Comparison of ENCODE assay signal across 13 cellular contexts in the genomic region with DNA sequence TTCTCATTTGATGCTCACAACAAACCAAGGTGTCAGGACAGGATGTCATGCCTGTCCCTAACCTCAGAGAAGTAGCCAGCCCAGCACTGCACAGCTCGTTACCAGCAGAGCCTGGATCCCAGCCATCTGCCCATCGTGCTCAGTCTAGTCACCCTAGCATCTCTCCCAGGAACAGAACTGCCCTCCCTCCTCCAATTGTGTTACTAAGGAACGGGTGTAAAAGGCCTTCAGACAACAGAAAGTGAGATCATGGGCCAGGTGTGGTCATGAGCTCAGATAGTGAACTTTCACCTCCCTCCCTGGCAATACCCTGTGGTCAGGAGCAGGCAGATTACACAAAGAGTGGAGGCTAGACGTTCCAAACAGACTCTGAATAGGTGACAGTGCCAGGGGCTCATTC.
DNase-seq lines count a peak whose midpoint lies in the region; ATAC-seq and TF ChIP-seq lines count a peak whose summit lies in the region.
"Had no signal": no experiment of that assay in that cellular context is flagged by ENCODE, and none has a peak within 500 bp of the region (broad histone marks: within the 10 kb centered on the region; RNA-seq: fewer than 3 reads in every experiment).

No MANE protein-coding gene starts in this region.

- CTCF ChIA-PET in SK-N-SH (lab: Yijun Ruan, JAX): interaction anchor here (1.6 kb wide), 1 partner anchor 73 kb away, joined by 4 read pairs; no protein-coding TSS in a partner anchor

- H3K9me2 ChIP-seq in SK-N-SH: no peaks in the 10 kb centered on the region

- H3K4me1 ChIP-seq in RWPE2 (ENCODE audit: insufficient read depth, poor library complexity, severe bottlenecking): peaks cover 24% of the 10 kb centered on the region
- peaks cover 4 to 5% of the 10 kb centered on the region in 2 experiments; a peak in 2 of 4 replicates for H3K4me1 ChIP-seq in SK-N-SH (ENCODE audit: control insufficient read depth in 1 of 2, insufficient read depth in 2 of 2, low read depth in 1 of 2, low read length in 1 of 2)

- H3K9ac ChIP-seq in SK-N-SH: no peak overlapping the region

- no peaks in the 10 kb centered on the region for H3K79me2 ChIP-seq in SK-N-SH (ENCODE audit: insufficient read depth)

- TF ChIP-seq RAD21 in SK-N-SH (IDR thresholded peaks at IDR 0.05; ENCODE audit: low read length): no peak

- 74% methylated on average over 4 of the region's 4 CpGs for WGBS in SK-N-SH (ENCODE audit: low lambda C conversion rate)

- H3K4me3 ChIP-seq in RWPE2 (ENCODE audit: severe bottlenecking) (no peak overlapping the region), SK-N-SH (ENCODE audit: low read depth in 2 of 2, low read length in 1 of 2) (no peak overlapping the region)

- POLR2A ChIA-PET in SK-N-SH (lab: Yijun Ruan, JAX): no interaction called here

- no peaks in the 10 kb centered on the region for H3K36me3 ChIP-seq in RWPE2 (ENCODE audit: low read depth)
- no peaks in the 10 kb centered on the region for H3K36me3 ChIP-seq in SK-N-SH (replicated peaks in 1 of 2; ENCODE audit: control insufficient read depth in 1 of 2, insufficient read depth in 2 of 2, low read length in 1 of 2)

- peak overlapping the region; percentile 28 for H3K27ac ChIP-seq in RWPE2 (ENCODE audit: poor library complexity, severe bottlenecking)
- no peak overlapping the region for H3K27ac ChIP-seq in SK-N-SH (ENCODE audit: low read depth in 2 of 2, low read length in 1 of 2)

- H3K4me3 Mint-ChIP-seq in activated T-cell treated with anti-CD3 and anti-CD28 coated beads, Interleukin-2, amount 50 U/mL, for 72 hours: no peak overlapping the region
- no peak overlapping the region for H3K4me3 Mint-ChIP-seq in activated T-cell treated with anti-CD3 and anti-CD28 coated beads, Interleukin-2, amount 50 U/mL, for 4 hours
- no peak overlapping the region for H3K4me3 Mint-ChIP-seq in type B pancreatic cell
- H3K4me3 Mint-ChIP-seq: B cell; dendritic cell treated with granulocyte-macrophage colony-stimulating factor and Interleukin-4, amounts not matched to agents 40 ng/mL and 50 ng/mL, for 4 days had no signal

- H3K9me3 ChIP-seq in RWPE2 (ENCODE audit: severe bottlenecking): no peaks in the 10 kb centered on the region
- H3K9me3 ChIP-seq in SK-N-SH: no peaks in the 10 kb centered on the region

- ATAC-seq in activated T-cell treated with anti-CD3 and anti-CD28 coated beads, Interleukin-2, amount 50 U/mL, for 72 hours (replicated peaks in 1 of 2): peak; percentile 85 to 89
- no peak for ATAC-seq in activated T-cell treated with anti-CD3 and anti-CD28 coated beads, Interleukin-2, amount 50 U/mL, for 4 hours
- ATAC-seq in RWPE2 (ENCODE audit: low read depth) (peak; percentile 45), GM18861 (IDR thresholded peaks at IDR 0.05; ENCODE audit: unreplicated experiment) (no peak), HG03520 (IDR thresholded peaks at IDR 0.05; ENCODE audit: unreplicated experiment) (no peak)
- ATAC-seq: HCT116 had no signal

- TF ChIP-seq CTCF in RWPE2 (IDR thresholded peaks at IDR 0.05; ENCODE audit: poor library complexity, severe bottlenecking) (no peak), type B pancreatic cell (conservative IDR thresholded peaks at IDR 0.05) (no peak), SK-N-SH (IDR thresholded peaks at IDR 0.05) (no peak)

- H3K9me3 Mint-ChIP-seq in activated T-cell treated with anti-CD3 and anti-CD28 coated beads, Interleukin-2, amount 50 U/mL, for 72 hours: no peaks in the 10 kb centered on the region
- H3K9me3 Mint-ChIP-seq in activated T-cell treated with anti-CD3 and anti-CD28 coated beads, Interleukin-2, amount 50 U/mL, for 4 hours: no peaks in the 10 kb centered on the region
- no peaks in the 10 kb centered on the region for H3K9me3 Mint-ChIP-seq in type B pancreatic cell
- H3K9me3 Mint-ChIP-seq: dendritic cell treated with granulocyte-macrophage colony-stimulating factor and Interleukin-4, amounts not matched to agents 40 ng/mL and 50 ng/mL, for 4 days had no signal

- no peaks in the 10 kb centered on the region for H3K27me3 ChIP-seq in RWPE2 (ENCODE audit: insufficient read depth, poor library complexity, severe bottlenecking)
- no peaks in the 10 kb centered on the region for H3K27me3 ChIP-seq in SK-N-SH (ENCODE audit: insufficient read depth)

- H2AFZ ChIP-seq in SK-N-SH (ENCODE audit: low read depth): no peak overlapping the region

- H3K27me3 Mint-ChIP-seq in activated T-cell treated with anti-CD3 and anti-CD28 coated beads, Interleukin-2, amount 50 U/mL, for 72 hours (ENCODE audit: low read depth): no peaks in the 10 kb centered on the region
- H3K27me3 Mint-ChIP-seq in activated T-cell treated with anti-CD3 and anti-CD28 coated beads, Interleukin-2, amount 50 U/mL, for 4 hours (ENCODE audit: low read depth): no peaks in the 10 kb centered on the region
- H3K27me3 Mint-ChIP-seq in type B pancreatic cell: no peaks in the 10 kb centered on the region
- H3K27me3 Mint-ChIP-seq: B cell; dendritic cell treated with granulocyte-macrophage colony-stimulating factor and Interleukin-4, amounts not matched to agents 40 ng/mL and 50 ng/mL, for 4 days had no signal

- H3K36me3 Mint-ChIP-seq in activated T-cell treated with anti-CD3 and anti-CD28 coated beads, Interleukin-2, amount 50 U/mL, for 72 hours (ENCODE audit: insufficient read depth in 2 of 2): no peaks in the 10 kb centered on the region
- H3K36me3 Mint-ChIP-seq in activated T-cell treated with anti-CD3 and anti-CD28 coated beads, Interleukin-2, amount 50 U/mL, for 4 hours (ENCODE audit: insufficient read depth): no peaks in the 10 kb centered on the region
- no peaks in the 10 kb centered on the region for H3K36me3 Mint-ChIP-seq in type B pancreatic cell

- H3K27ac Mint-ChIP-seq in activated T-cell treated with anti-CD3 and anti-CD28 coated beads, Interleukin-2, amount 50 U/mL, for 72 hours: no peak overlapping the region
- peak overlapping the region; percentile 78 for H3K27ac Mint-ChIP-seq in type B pancreatic cell
- H3K27ac Mint-ChIP-seq: B cell; dendritic cell treated with granulocyte-macrophage colony-stimulating factor and Interleukin-4, amounts not matched to agents 40 ng/mL and 50 ng/mL, for 4 days had no signal

- no peaks in the 10 kb centered on the region for H3F3A ChIP-seq in SK-N-SH (replicated peaks; ENCODE audit: insufficient read depth)

- H3K4me1 Mint-ChIP-seq in activated T-cell treated with anti-CD3 and anti-CD28 coated beads, Interleukin-2, amount 50 U/mL, for 72 hours (ENCODE audit: low read depth): peaks cover 20% of the 10 kb centered on the region
- H3K4me1 Mint-ChIP-seq in activated T-cell treated with anti-CD3 and anti-CD28 coated beads, Interleukin-2, amount 50 U/mL, for 4 hours (ENCODE audit: low read depth): peaks cover 4% of the 10 kb centered on the region
- H3K4me1 Mint-ChIP-seq in type B pancreatic cell (ENCODE audit: unreplicated experiment): peaks cover 41% of the 10 kb centered on the region
- H3K4me1 Mint-ChIP-seq: B cell had no signal

- no peak overlapping the region for H3K4me2 ChIP-seq in SK-N-SH

- no peak for DNase-seq in activated T-cell treated with anti-CD3 and anti-CD28 coated beads, Interleukin-2, amount 50 U/mL, for 72 hours
- no peak for DNase-seq in activated T-cell treated with anti-CD3 and anti-CD28 coated beads, Interleukin-2, amount 50 U/mL, for 4 hours
- DNase-seq in RWPE2 (ENCODE audit: low spot score): no peak
- DNase-seq in islet precursor cell: peak; percentile 89
- no peak for DNase-seq in type B pancreatic cell (ENCODE audit: extremely low spot score, unreplicated experiment)
- no peak for DNase-seq in SK-N-SH
- DNase-seq: activated T-cell treated with anti-CD3 and anti-CD28 coated beads for 4 hours, SW 1271 had no signal

- no peak for TF ChIP-seq EP300 in SK-N-SH (IDR thresholded peaks at IDR 0.05; ENCODE audit: borderline replicate concordance in 1 of 2, low read depth in 1 of 2, low read length in 1 of 2)

- no peaks in the 10 kb centered on the region for H4K20me1 ChIP-seq in SK-N-SH (ENCODE audit: insufficient read depth)

TF ChIP-seq in SK-N-SH, 30 proteins besides CTCF, POLR2A, EP300 and RAD21:
- TF ChIP-seq POLR2AphosphoS5 (IDR thresholded peaks at IDR 0.05; ENCODE audit: low read depth, low read length) (no peak), SIN3A (IDR thresholded peaks at IDR 0.05; ENCODE audit: borderline replicate concordance, low read depth, low read length) (no peak)
- TF ChIP-seq, protein P1, sequence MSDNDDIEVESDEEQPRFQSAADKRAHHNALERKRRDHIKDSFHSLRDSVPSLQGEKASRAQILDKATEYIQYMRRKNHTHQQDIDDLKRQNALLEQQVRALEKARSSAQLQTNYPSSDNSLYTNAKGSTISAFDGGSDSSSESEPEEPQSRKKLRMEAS (IDR thresholded peaks at IDR 0.05; ENCODE audit: low read depth): no peak

Comparison
In these comparisons a context has a peak if more than half of its experiments do, and no peak if none do; other contexts are left out.
1. ATAC-seq: peak in activated T-cell treated with anti-CD3 and anti-CD28 coated beads, Interleukin-2, amount 50 U/mL, for 72 hours (2 of 2) and RWPE2 (single experiment); none in activated T-cell treated with anti-CD3 and anti-CD28 coated beads, Interleukin-2, amount 50 U/mL, for 4 hours (0 of 2), GM18861 (single experiment) and HG03520 (single experiment).